In genomic region chr5:42944989-42945388, GRCh38 we compare ENCODE assay signal across 11 cellular contexts.
DNase-seq lines count a peak whose midpoint lies in the region; ATAC-seq and TF ChIP-seq lines count a peak whose summit lies in the region.
"Had no signal": no experiment of that assay in that cellular context is flagged by ENCODE, and none has a peak within 500 bp of the region (broad histone marks: within the 10 kb centered on the region; RNA-seq: fewer than 3 reads in every experiment).

No MANE protein-coding gene starts in this region.

- ATAC-seq in stimulated activated memory B cell treated with anti-CD40 and anti-IgM and Interleukin-4, amounts not matched to agents 10 μg/mL and 1 μg/mL and 100 μg/mL, for 72 hours, result no peak
- no peak for ATAC-seq in GM18868 (IDR thresholded peaks at IDR 0.05; ENCODE audit: unreplicated experiment)

- BruUV-seq in OCI-LY7 (replicated peaks; lab: Mats Ljungman, UMichigan), result no TSS peak

- H3K4me3 Mint-ChIP-seq in stimulated activated memory B cell treated with anti-CD40 and anti-IgM and Interleukin-4, amounts not matched to agents 10 μg/mL and 1 μg/mL and 100 μg/mL, for 72 hours, result no peak overlapping the region
- H3K4me3 Mint-ChIP-seq: CD4-positive, alpha-beta memory T cell had no signal

- H3K27ac Mint-ChIP-seq in stimulated activated memory B cell treated with anti-CD40 and anti-IgM and Interleukin-4, amounts not matched to agents 10 μg/mL and 1 μg/mL and 100 μg/mL, for 72 hours, result no peak overlapping the region

- no peaks in the 10 kb centered on the region for H3K9me3 Mint-ChIP-seq in stimulated activated memory B cell treated with anti-CD40 and anti-IgM and Interleukin-4, amounts not matched to agents 10 μg/mL and 1 μg/mL and 100 μg/mL, for 72 hours

- peak; percentile 88 for DNase-seq in AG08395 (ENCODE audit: low spot score)
- peak; percentile 94 for DNase-seq in HT1080 (ENCODE audit: low read depth)
- DNase-seq in amniotic stem cell (lab: John Stamatoyannopoulos, UW), result peak; percentile 90
- DNase-seq in iPS-NIHi7 (ENCODE audit: extremely low spot score), result peak; percentile 34
- DNase-seq in OCI-LY7 (ENCODE audit: low spot score), result no peak
- DNase-seq in NCI-H2029 treated with DMSO at 0.1 percent for 48 hours (lab: John Stamatoyannopoulos, UW), result no peak
- DNase-seq: activated T-cell treated with anti-CD3 and anti-CD28 coated beads, Interleukin-2, amount 50 U/mL, for 1 hour; CD4-positive, alpha-beta memory T cell; T-helper 2 cell had no signal

- H3K4me1 Mint-ChIP-seq in stimulated activated memory B cell treated with anti-CD40 and anti-IgM and Interleukin-4, amounts not matched to agents 10 μg/mL and 1 μg/mL and 100 μg/mL, for 72 hours, result peaks cover 13% of the 10 kb centered on the region

- H3K36me3 ChIP-seq in OCI-LY7 (ENCODE audit: insufficient read depth, low read length), result no peaks in the 10 kb centered on the region

- no peak overlapping the region for H3K4me2 ChIP-seq in OCI-LY7 (ENCODE audit: low read length)

- CTCF ChIA-PET in OCI-LY7 (lab: Charles Lee; ENCODE audit: unreplicated experiment), result no interaction called here

- peaks cover 7% of the 10 kb centered on the region for H3K4me1 ChIP-seq in OCI-LY7 (ENCODE audit: insufficient read depth, low read length, poor library complexity, severe bottlenecking)

- H3K9me3 ChIP-seq in OCI-LY7 (ENCODE audit: low read length), result no peaks in the 10 kb centered on the region

- POLR2A ChIA-PET in OCI-LY7 (lab: Charles Lee), result no interaction called here

- no peak overlapping the region for H3K27ac ChIP-seq in OCI-LY7 (ENCODE audit: low read depth, low read length, poor library complexity, severe bottlenecking)

- TF ChIP-seq CTCF in OCI-LY7 (conservative IDR thresholded peaks at IDR 0.05; ENCODE audit: low read length), result no peak

- peaks cover 32% of the 10 kb centered on the region for H3K27me3 Mint-ChIP-seq in stimulated activated memory B cell treated with anti-CD40 and anti-IgM and Interleukin-4, amounts not matched to agents 10 μg/mL and 1 μg/mL and 100 μg/mL, for 72 hours
- H3K27me3 Mint-ChIP-seq: CD4-positive, alpha-beta memory T cell had no signal

- no peak overlapping the region for H3K4me3 ChIP-seq in OCI-LY7 (ENCODE audit: low read depth, low read length, poor library complexity, severe bottlenecking)

- H3K9me2 ChIP-seq in OCI-LY7 (ENCODE audit: insufficient read depth, low read length), result no peaks in the 10 kb centered on the region

- intact Hi-C loops in OCI-LY7 (cut with micrococcal nuclease; ENCODE audit: unreplicated experiment), result no loop called here

- H3K36me3 Mint-ChIP-seq in stimulated activated memory B cell treated with anti-CD40 and anti-IgM and Interleukin-4, amounts not matched to agents 10 μg/mL and 1 μg/mL and 100 μg/mL, for 72 hours, result no peaks in the 10 kb centered on the region

- H2AFZ ChIP-seq in OCI-LY7 (ENCODE audit: low read length), result no peak overlapping the region

- no peaks in the 10 kb centered on the region for H3K79me2 ChIP-seq in OCI-LY7 (ENCODE audit: insufficient read depth, low read depth, low read length)

- H4K20me1 ChIP-seq in OCI-LY7 (ENCODE audit: insufficient read depth, low read length), result no peaks in the 10 kb centered on the region

Comparison
In these comparisons a context has a peak if more than half of its experiments do, and no peak if none do; other contexts are left out.
1. DNase-seq: peak in AG08395 (single experiment), HT1080 (single experiment), amniotic stem cell (single experiment) and iPS-NIHi7 (single experiment); none in OCI-LY7 (single experiment) and NCI-H2029 treated with DMSO at 0.1 percent for 48 hours (single experiment).